ENCODE assay signal across 8 cellular contexts in the genomic region with DNA sequence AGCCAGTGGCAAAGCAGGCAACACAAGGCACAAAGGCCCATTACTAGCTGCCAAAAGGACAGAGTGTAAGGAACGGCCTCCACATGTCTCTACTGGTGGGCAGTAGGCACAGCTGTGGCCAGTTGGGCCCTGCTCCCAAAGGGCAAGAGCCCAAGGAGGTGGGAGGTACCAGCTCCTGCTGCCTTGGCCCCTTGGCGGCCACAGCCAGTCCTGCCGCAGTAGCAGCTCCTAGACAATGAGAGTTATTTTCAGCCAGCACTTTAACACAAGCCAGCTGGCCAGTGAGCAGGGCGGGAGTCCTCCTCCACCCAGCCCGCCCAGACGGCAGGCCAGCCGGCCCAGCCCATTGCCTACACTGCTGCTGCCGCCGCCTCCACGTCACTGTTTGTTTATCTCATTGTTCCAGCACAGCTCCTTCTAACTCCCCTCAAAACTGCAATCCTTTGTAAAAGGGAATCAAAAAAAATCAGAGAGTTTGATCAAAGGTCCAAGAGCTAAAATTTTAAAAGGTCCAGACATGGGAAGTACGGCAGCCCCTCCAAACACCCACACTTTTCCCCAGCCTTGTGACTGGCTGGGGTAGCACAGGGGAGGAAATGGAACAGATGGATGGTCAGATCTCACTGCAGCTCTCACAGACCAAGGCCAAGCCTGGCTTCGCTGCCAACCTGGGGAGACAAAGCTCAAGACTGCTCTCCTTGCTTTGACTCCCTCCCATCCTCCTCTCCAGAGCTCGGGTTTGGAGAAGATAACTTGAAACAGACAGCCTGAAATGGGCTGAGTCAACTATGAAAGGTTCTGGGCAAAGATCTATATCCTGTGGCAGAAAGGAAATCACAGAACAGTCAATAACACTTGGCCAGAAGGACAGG. TPM values are rescaled to one million over a fixed set of nuclear protein-coding genes. Genes with fewer than 3 reads are reported as not detected.
DNase-seq lines count a peak whose midpoint lies in the region.

No MANE protein-coding gene starts in this region.

- peaks cover 16% of the 10 kb centered on the region for H3K4me1 ChIP-seq in Karpas-422 (ENCODE audit: low read length)

- H2AFZ ChIP-seq in Karpas-422 (ENCODE audit: low read length): no peak overlapping the region

- no peak overlapping the region for H3K27ac ChIP-seq in Karpas-422 (ENCODE audit: low read length)

- no peak overlapping the region for H3K9ac ChIP-seq in Karpas-422 (ENCODE audit: low read length)

- no peaks in the 10 kb centered on the region for H3K36me3 ChIP-seq in Karpas-422 (ENCODE audit: insufficient read depth, low read length)

- no peak overlapping the region for H3K4me3 ChIP-seq in Karpas-422 (ENCODE audit: low read length)

- no peaks in the 10 kb centered on the region for H4K20me1 ChIP-seq in Karpas-422 (ENCODE audit: insufficient read depth, low read depth, low read length)

- CTCF ChIA-PET in activated naive CD4-positive, alpha-beta T cell treated with anti-CD3 and anti-CD28 coated beads, Interleukin-2, amount 10 ng/mL, durations not matched to agents 7 days and 5 days (lab: Charles Lee): interaction anchor here (0.8 to 4.0 kb wide), 7 partner anchors 10 to 36 kb away, joined by 3 to 29 read pairs (median 4); a partner anchor contains a TSS

- H3K9me3 Mint-ChIP-seq in activated naive CD4-positive, alpha-beta T cell treated with anti-CD3 and anti-CD28 coated beads, Interleukin-2, amount 10 ng/mL, durations not matched to agents 7 days and 5 days: no peaks in the 10 kb centered on the region

- H3K4me2 ChIP-seq in Karpas-422 (ENCODE audit: low read depth, low read length, poor library complexity, severe bottlenecking): no peak overlapping the region

- H3K79me2 ChIP-seq in Karpas-422 (ENCODE audit: low read length): no peaks in the 10 kb centered on the region

- no peak overlapping the region for H3K4me3 Mint-ChIP-seq in activated naive CD4-positive, alpha-beta T cell treated with anti-CD3 and anti-CD28 coated beads, Interleukin-2, amount 10 ng/mL, durations not matched to agents 7 days and 5 days

- H3K27me3 Mint-ChIP-seq in activated naive CD4-positive, alpha-beta T cell treated with anti-CD3 and anti-CD28 coated beads, Interleukin-2, amount 10 ng/mL, durations not matched to agents 7 days and 5 days: no peaks in the 10 kb centered on the region

- no peaks in the 10 kb centered on the region for H3K9me3 ChIP-seq in Karpas-422 (ENCODE audit: low read length)

- DNase-seq in activated naive CD4-positive, alpha-beta T cell treated with anti-CD3 and anti-CD28 coated beads, Interleukin-2, amount 10 ng/mL, durations not matched to agents 7 days and 5 days: no peak
- DNase-seq in activated naive CD4-positive, alpha-beta T cell treated with anti-CD3 and anti-CD28 coated beads, Interleukin-2, amount 50 U/mL, for 16 hours: no peak
- peak; percentile 83 to 89 for DNase-seq in SHP77 (lab: John Stamatoyannopoulos, UW)
- DNase-seq in dermis blood vessel endothelial cell: peak; percentile 97
- peak; percentile 97 for DNase-seq in left kidney (ENCODE audit: low read depth, low spot score)
- peak; percentile 74 for DNase-seq in smooth muscle cell of the brain vasculature (ENCODE audit: low read depth, low spot score)
- no peak for DNase-seq in Karpas-422
- no peak for DNase-seq in activated gamma-delta T cell treated with Interleukin-2 at 50 U/mL for 16 hours

- peaks cover 7% of the 10 kb centered on the region for H3K36me3 Mint-ChIP-seq in activated naive CD4-positive, alpha-beta T cell treated with anti-CD3 and anti-CD28 coated beads, Interleukin-2, amount 10 ng/mL, durations not matched to agents 7 days and 5 days

- H3K9me2 ChIP-seq in Karpas-422 (replicated peaks; ENCODE audit: insufficient read depth, low read length): no peaks in the 10 kb centered on the region

- no peaks in the 10 kb centered on the region for H3K27me3 ChIP-seq in Karpas-422 (ENCODE audit: low read length)

- H3K4me1 Mint-ChIP-seq in activated naive CD4-positive, alpha-beta T cell treated with anti-CD3 and anti-CD28 coated beads, Interleukin-2, amount 10 ng/mL, durations not matched to agents 7 days and 5 days: peaks cover 75% of the 10 kb centered on the region

- peak overlapping the region; percentile 68 for H3K27ac Mint-ChIP-seq in activated naive CD4-positive, alpha-beta T cell treated with anti-CD3 and anti-CD28 coated beads, Interleukin-2, amount 10 ng/mL, durations not matched to agents 7 days and 5 days

RNA-seq across cellular contexts. Expression of a gene that starts 33.5 kb away (rescaled TPM):
- total RNA-seq in dermis blood vessel endothelial cell: 101 and 121 TPM in 2 replicates
- total RNA-seq in Karpas-422 (2014; rRNA removed; shearing (Covaris generic); ENCODE audit: low replicate concordance): 6.7 and 11.4 TPM in 2 replicates

RNA-seq across cellular contexts. Expression of a gene that starts 50.3 kb away (rescaled TPM):
- total RNA-seq in dermis blood vessel endothelial cell: 1.9 and 4.1 TPM in 2 replicates
- 5.0 and 14.1 TPM in 2 replicates for total RNA-seq in Karpas-422 (2014; rRNA removed; shearing (Covaris generic); ENCODE audit: low replicate concordance)

Comparison
In these comparisons a context has a peak if more than half of its experiments do, and no peak if none do; other contexts are left out.
1. DNase-seq: peak in SHP77 (2 of 2), dermis blood vessel endothelial cell (single experiment), left kidney (single experiment) and smooth muscle cell of the brain vasculature (single experiment); none in activated naive CD4-positive, alpha-beta T cell treated with anti-CD3 and anti-CD28 coated beads, Interleukin-2, amount 10 ng/mL, durations not matched to agents 7 days and 5 days (single experiment), activated naive CD4-positive, alpha-beta T cell treated with anti-CD3 and anti-CD28 coated beads, Interleukin-2, amount 50 U/mL, for 16 hours (single experiment), Karpas-422 (single experiment) and activated gamma-delta T cell treated with Interleukin-2 at 50 U/mL for 16 hours (single experiment).